ENCODE assay signal across 36 cellular contexts in genomic region chr5:95972196-95972595, GRCh38.
"Had no signal": no experiment of that assay in that cellular context is flagged by ENCODE, and none has a peak within 500 bp of the region (broad histone marks: within the 10 kb centered on the region; RNA-seq: fewer than 3 reads in every experiment).

No MANE protein-coding gene starts in this region.

- H3K4me1 ChIP-seq: ascending aorta had no signal

- H3K4me1 Mint-ChIP-seq: activated B cell treated with CpG ODN at 0.5 μM for 24 hours; activated naive CD4-positive, alpha-beta T cell treated with anti-CD3 and anti-CD28 coated beads, Interleukin-2, amount 10 ng/mL, durations not matched to agents 7 days and 5 days; activated naive CD4-positive, alpha-beta T cell treated with anti-CD3 and anti-CD28 coated beads, Interleukin-2, amount 50 U/mL, for 24 hours; brain; T-helper 17 cell had no signal

- H3K9me3 Mint-ChIP-seq: activated naive CD4-positive, alpha-beta T cell treated with anti-CD3 and anti-CD28 coated beads, Interleukin-2, amount 10 ng/mL, durations not matched to agents 7 days and 5 days; activated naive CD8-positive, alpha-beta T cell treated with anti-CD3 and anti-CD28 coated beads, Interleukin-2, amount 10 ng/mL, durations not matched to agents 7 days and 5 days; activated naive CD8-positive, alpha-beta T cell treated with anti-CD3 and anti-CD28 coated beads, Interleukin-2, amount 50 U/mL, for 24 hours; activated T-helper 1 cell treated with anti-CD3 and anti-CD28 coated beads, Interleukin-12 subunit alpha, Interleukin-12 subunit beta, Interleukin-2, Interleukin-4 antibody, amounts not matched to agents 30 ng/mL and 10 ng/mL and 1 ng/mL, durations not matched to agents 14 hours and 24 hours and 36 hours; central memory CD8-positive, alpha-beta T cell had no signal

- H3K27me3 ChIP-seq: ascending aorta, cardiac muscle cell had no signal

- H3K27ac ChIP-seq: ascending aorta, cardiac muscle cell, VCaP had no signal

- H3K4me3 Mint-ChIP-seq: activated B cell treated with CpG ODN at 0.5 μM for 24 hours; activated CD4-positive, alpha-beta memory T cell treated with anti-CD3 and anti-CD28 coated beads for 36 hours; activated CD4-positive, alpha-beta T cell treated with anti-CD3 and anti-CD28 coated beads, Interleukin-2, amount 10 ng/mL, durations not matched to agents 24 days and 14 days; activated CD8-positive, alpha-beta T cell treated with anti-CD3 and anti-CD28 coated beads for 36 hours; activated naive CD4-positive, alpha-beta T cell treated with anti-CD3 and anti-CD28 coated beads, Interleukin-2, amount 10 ng/mL, durations not matched to agents 7 days and 5 days; activated naive CD4-positive, alpha-beta T cell treated with anti-CD3 and anti-CD28 coated beads, Interleukin-2, amount 50 U/mL, for 24 hours; activated naive CD8-positive, alpha-beta T cell; activated naive CD8-positive, alpha-beta T cell treated with anti-CD3 and anti-CD28 coated beads, Interleukin-2, amount 10 ng/mL, durations not matched to agents 7 days and 5 days; activated naive CD8-positive, alpha-beta T cell treated with anti-CD3 and anti-CD28 coated beads, Interleukin-2, amount 50 U/mL, for 24 hours; activated T-cell treated with anti-CD3 and anti-CD28 coated beads, Interleukin-2, amount 50 U/mL, for 4 hours; activated T-cell treated with anti-CD3 and anti-CD28 coated beads, Interleukin-2, amount 50 U/mL, for 72 hours; activated T-helper 1 cell treated with anti-CD3 and anti-CD28 coated beads, Interleukin-12 subunit alpha, Interleukin-12 subunit beta, Interleukin-2, Interleukin-4 antibody, amounts not matched to agents 30 ng/mL and 10 ng/mL and 1 ng/mL, durations not matched to agents 14 hours and 24 hours and 36 hours; brain; central memory CD8-positive, alpha-beta T cell; T-helper 17 cell had no signal

- H3K27me3 Mint-ChIP-seq: activated CD4-positive, alpha-beta memory T cell treated with anti-CD3 and anti-CD28 coated beads for 36 hours; activated CD4-positive, alpha-beta T cell treated with anti-CD3 and anti-CD28 coated beads, Interleukin-2, amount 10 ng/mL, durations not matched to agents 24 days and 14 days; brain; central memory CD8-positive, alpha-beta T cell had no signal

- ATAC-seq: activated CD8-positive, alpha-beta T cell treated with anti-CD3 and anti-CD28 coated beads for 36 hours; activated naive CD8-positive, alpha-beta T cell treated with anti-CD3 and anti-CD28 coated beads, Interleukin-2, amount 50 U/mL, for 24 hours; activated T-cell treated with anti-CD3 and anti-CD28 coated beads, Interleukin-2, amount 50 U/mL, for 4 hours; activated T-cell treated with anti-CD3 and anti-CD28 coated beads, Interleukin-2, amount 50 U/mL, for 72 hours; T-helper 17 cell had no signal

- FAIRE-seq: bronchial epithelial cell, TTC549 had no signal

- H3K36me3 ChIP-seq: ascending aorta, cardiac muscle cell had no signal

- DNase-seq: activated B cell treated with CpG ODN at 0.5 μM for 24 hours; activated CD4-positive, alpha-beta memory T cell treated with anti-CD3 and anti-CD28 coated beads for 36 hours; activated CD4-positive, alpha-beta T cell treated with anti-CD3 and anti-CD28 coated beads for 4 hours; activated CD4-positive, alpha-beta T cell treated with anti-CD3 and anti-CD28 coated beads, Interleukin-2, amount 10 ng/mL, durations not matched to agents 24 days and 14 days; activated CD4-positive, alpha-beta T cell treated with anti-CD3 and anti-CD28 coated beads, Interleukin-2, amount 50 U/mL, for 1 hour; activated CD4-positive, alpha-beta T cell treated with anti-CD3 and anti-CD28 coated beads, Interleukin-2, amount 50 U/mL, for 4 hours; activated CD4-positive, CD25-positive, alpha-beta regulatory T cell treated with anti-CD3 and anti-CD28 coated beads, Interleukin-2, amount 50 U/mL, for 72 hours; activated CD8-positive, alpha-beta memory T cell treated with anti-CD3 and anti-CD28 coated beads, Interleukin-2, amount 50 U/mL, for 4 hours; activated CD8-positive, alpha-beta T cell treated with anti-CD3 and anti-CD28 coated beads for 36 hours; activated effector memory CD4-positive, alpha-beta T cell treated with Interleukin-2 at 50 U/mL for 16 hours; activated gamma-delta T cell; activated naive CD4-positive, alpha-beta T cell treated with anti-CD3 and anti-CD28 coated beads, Interleukin-2, amount 10 ng/mL, durations not matched to agents 7 days and 5 days; activated naive CD4-positive, alpha-beta T cell treated with Interleukin-2 at 50 U/mL for 16 hours; activated naive CD8-positive, alpha-beta T cell treated with anti-CD3 and anti-CD28 coated beads, Interleukin-2, amount 10 ng/mL, durations not matched to agents 7 days and 5 days; activated naive CD8-positive, alpha-beta T cell treated with anti-CD3 and anti-CD28 coated beads, Interleukin-2, amount 50 U/mL, for 24 hours; activated T-cell treated with anti-CD3 and anti-CD28 coated beads for 4 hours; activated T-cell treated with anti-CD3 and anti-CD28 coated beads, Interleukin-2, amount 50 U/mL, for 1 hour; activated T-cell treated with anti-CD3 and anti-CD28 coated beads, Interleukin-2, amount 50 U/mL, for 4 hours; activated T-cell treated with anti-CD3 and anti-CD28 coated beads, Interleukin-2, amount 50 U/mL, for 72 hours; amygdala; anterior cingulate cortex; caudate nucleus; cerebellar nuclear complex; T-helper 17 cell; T-helper 9 cell had no signal

- H3K27ac Mint-ChIP-seq: activated B cell treated with CpG ODN at 0.5 μM for 24 hours; activated CD4-positive, alpha-beta memory T cell treated with anti-CD3 and anti-CD28 coated beads for 36 hours; activated CD4-positive, alpha-beta T cell treated with anti-CD3 and anti-CD28 coated beads, Interleukin-2, amount 10 ng/mL, durations not matched to agents 24 days and 14 days; activated CD8-positive, alpha-beta T cell treated with anti-CD3 and anti-CD28 coated beads for 36 hours; activated naive CD4-positive, alpha-beta T cell treated with anti-CD3 and anti-CD28 coated beads, Interleukin-2, amount 10 ng/mL, durations not matched to agents 7 days and 5 days; activated naive CD4-positive, alpha-beta T cell treated with anti-CD3 and anti-CD28 coated beads, Interleukin-2, amount 50 U/mL, for 24 hours; activated naive CD8-positive, alpha-beta T cell; activated naive CD8-positive, alpha-beta T cell treated with anti-CD3 and anti-CD28 coated beads, Interleukin-2, amount 10 ng/mL, durations not matched to agents 7 days and 5 days; activated naive CD8-positive, alpha-beta T cell treated with anti-CD3 and anti-CD28 coated beads, Interleukin-2, amount 50 U/mL, for 24 hours; activated T-cell treated with anti-CD3 and anti-CD28 coated beads, Interleukin-2, amount 50 U/mL, for 72 hours; activated T-helper 1 cell treated with anti-CD3 and anti-CD28 coated beads, Interleukin-12 subunit alpha, Interleukin-12 subunit beta, Interleukin-2, Interleukin-4 antibody, amounts not matched to agents 30 ng/mL and 10 ng/mL and 1 ng/mL, durations not matched to agents 14 hours and 24 hours and 36 hours; activated T-helper 2 cell treated with anti-CD3 and anti-CD28 coated beads, Interferon-gamma antibody, Interleukin-2, Interleukin-4, amounts not matched to agents 10 μg/mL and 5 μg/mL and 100 μg/mL, durations not matched to agents 14 hours and 24 hours and 36 hours; brain; T-helper 17 cell had no signal

- H3K36me3 Mint-ChIP-seq: activated CD4-positive, alpha-beta memory T cell treated with anti-CD3 and anti-CD28 coated beads for 36 hours; activated naive CD4-positive, alpha-beta T cell treated with anti-CD3 and anti-CD28 coated beads, Interleukin-2, amount 10 ng/mL, durations not matched to agents 7 days and 5 days; activated naive CD8-positive, alpha-beta T cell; activated naive CD8-positive, alpha-beta T cell treated with anti-CD3 and anti-CD28 coated beads, Interleukin-2, amount 10 ng/mL, durations not matched to agents 7 days and 5 days; brain had no signal

- H3K4me3 ChIP-seq: ascending aorta, cardiac muscle cell had no signal
